8 cellular contexts compared by ENCODE assay signal in the genomic region with DNA sequence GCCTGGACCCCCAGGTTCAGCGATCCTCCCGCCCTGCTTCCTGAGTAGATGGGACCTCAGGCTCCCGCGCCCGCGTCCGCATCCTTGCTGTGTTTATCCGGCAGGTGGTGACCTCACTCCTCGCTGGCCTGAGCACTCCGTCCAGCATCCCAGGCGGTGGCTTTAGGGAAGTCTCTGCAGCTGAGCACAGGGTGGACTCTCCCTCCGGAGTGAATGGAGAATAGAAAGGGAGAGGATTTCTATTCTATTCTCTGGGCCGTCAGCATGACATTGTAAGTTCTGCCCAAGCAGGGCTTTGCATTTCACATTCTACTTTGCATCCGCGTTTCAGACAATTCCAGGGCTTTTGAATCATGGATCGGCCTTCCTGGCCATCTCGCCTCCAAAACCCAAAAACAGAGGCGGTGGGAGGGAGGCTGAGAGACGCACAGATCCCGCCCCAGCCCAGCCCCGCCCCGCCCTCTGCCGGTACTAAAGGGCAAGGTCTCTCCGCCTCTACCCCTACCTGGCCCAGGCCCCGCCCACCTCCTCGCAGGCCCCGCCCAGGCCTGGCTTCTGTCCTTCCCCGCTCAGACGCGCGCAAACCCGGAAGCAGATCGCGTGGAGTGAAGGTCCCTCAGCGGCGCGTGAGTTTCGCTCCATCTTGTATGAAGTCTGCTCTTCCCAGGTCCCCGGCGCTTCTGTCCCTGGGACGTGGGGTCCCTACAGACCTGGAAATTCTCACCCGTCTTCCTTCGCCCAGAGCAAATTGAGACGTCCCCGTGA. TPM values are rescaled to one million over a fixed set of nuclear protein-coding genes. Genes with fewer than 3 reads are reported as not detected.
DNase-seq lines count a peak whose midpoint lies in the region; ATAC-seq lines count a peak whose summit lies in the region.

A gene (plus strand): TSS at position 572 of the 765 bp plus-strand sequence. CDS start 6,577 bp downstream, outside the sequence.

- H4K20me1 ChIP-seq in BLaER1 treated with 17β-estradiol and CSF1 and Interleukin-3, amounts not matched to agents 10 nM and 100 nM, result no peaks in the 10 kb centered on the region

- peaks cover 22 to 28% (median 25%) of the 10 kb centered on the region in 11 experiments for H3K9me3 ChIP-seq in BLaER1 treated with 17β-estradiol and CSF1 and Interleukin-3, amounts not matched to agents 10 nM and 100 nM (replicated peaks in 1 of 11)

- H3K4me3 Mint-ChIP-seq in activated CD8-positive, alpha-beta T cell treated with anti-CD3 and anti-CD28 coated beads, Interleukin-2, amount 10 ng/mL, durations not matched to agents 7 days and 5 days, result peak within 1 kb of the TSS; percentile 92
- peak within 1 kb of the TSS; percentile 93 for H3K4me3 Mint-ChIP-seq in memory B cell

- peaks cover 12% of the 10 kb centered on the region for H3K9me3 Mint-ChIP-seq in activated CD8-positive, alpha-beta T cell treated with anti-CD3 and anti-CD28 coated beads, Interleukin-2, amount 10 ng/mL, durations not matched to agents 7 days and 5 days (ENCODE audit: insufficient read depth)
- peaks cover 2% of the 10 kb centered on the region for H3K9me3 Mint-ChIP-seq in memory B cell

- peak within 1 kb of the TSS; percentile 82 to 95 (median 87) for H3K9ac ChIP-seq in BLaER1 treated with 17β-estradiol and CSF1 and Interleukin-3, amounts not matched to agents 10 nM and 100 nM

- H3K27me3 Mint-ChIP-seq in activated CD8-positive, alpha-beta T cell treated with anti-CD3 and anti-CD28 coated beads, Interleukin-2, amount 10 ng/mL, durations not matched to agents 7 days and 5 days (ENCODE audit: low read depth), result no peaks in the 10 kb centered on the region
- H3K27me3 Mint-ChIP-seq in memory B cell, result no peaks in the 10 kb centered on the region

- DNase-seq in GM19240 (ENCODE audit: insufficient read length, low spot score) (peak; percentile 87), NCI-H748 (lab: John Stamatoyannopoulos, UW; ENCODE audit: unreplicated experiment) (peak; percentile 96), memory B cell (ENCODE audit: low spot score in 2 of 2) (peak; percentile 97 to 98)
- DNase-seq in activated CD8-positive, alpha-beta T cell treated with anti-CD3 and anti-CD28 coated beads, Interleukin-2, amount 10 ng/mL, durations not matched to agents 7 days and 5 days, result peak; percentile 97
- DNase-seq in effector CD8-positive, alpha-beta T cell (lab: John Stamatoyannopoulos, UW), result peak; percentile 96
- peak; percentile 92 for DNase-seq in stimulated activated CD8-positive, alpha-beta memory T cell treated with anti-CD3 and anti-CD28 coated beads, Interleukin-12 subunit alpha, Interleukin-12 subunit beta, amount 100 ng/mL, for 1 hour (ENCODE audit: low read depth)

- peaks cover 35% of the 10 kb centered on the region for H3K36me3 Mint-ChIP-seq in activated CD8-positive, alpha-beta T cell treated with anti-CD3 and anti-CD28 coated beads, Interleukin-2, amount 10 ng/mL, durations not matched to agents 7 days and 5 days (ENCODE audit: low read depth)
- peaks cover 10% of the 10 kb centered on the region for H3K36me3 Mint-ChIP-seq in memory B cell

- no peaks in the 10 kb centered on the region for H3K27me3 ChIP-seq in BLaER1 treated with 17β-estradiol and CSF1 and Interleukin-3, amounts not matched to agents 10 nM and 100 nM

- ATAC-seq in HG03457 (IDR thresholded peaks at IDR 0.05; ENCODE audit: unreplicated experiment), result peak; percentile 93
- ATAC-seq in activated CD8-positive, alpha-beta T cell treated with anti-CD3 and anti-CD28 coated beads, Interleukin-2, amount 10 ng/mL, durations not matched to agents 7 days and 5 days, result peak; percentile 100
- ATAC-seq in memory B cell (ENCODE audit: low read depth), result peak; percentile 99

- H3K4me1 Mint-ChIP-seq in activated CD8-positive, alpha-beta T cell treated with anti-CD3 and anti-CD28 coated beads, Interleukin-2, amount 10 ng/mL, durations not matched to agents 7 days and 5 days (ENCODE audit: low read depth), result peaks cover 23% of the 10 kb centered on the region
- peaks cover 14% of the 10 kb centered on the region for H3K4me1 Mint-ChIP-seq in memory B cell

- peak within 1 kb of the TSS; percentile 95 for H3K27ac Mint-ChIP-seq in activated CD8-positive, alpha-beta T cell treated with anti-CD3 and anti-CD28 coated beads, Interleukin-2, amount 10 ng/mL, durations not matched to agents 7 days and 5 days
- H3K27ac Mint-ChIP-seq in memory B cell, result peak within 1 kb of the TSS; percentile 89

- POLR2A ChIA-PET in activated CD8-positive, alpha-beta T cell treated with anti-CD3 and anti-CD28 coated beads, Interleukin-2, amount 10 ng/mL, durations not matched to agents 7 days and 5 days (lab: Charles Lee), result interaction anchor here (0.5 kb wide), 1 partner anchor 1659 kb away, joined by 3 read pairs; no protein-coding TSS in a partner anchor

- H3K4me3 ChIP-seq in BLaER1 treated with 17β-estradiol and CSF1 and Interleukin-3, amounts not matched to agents 10 nM and 100 nM, result peak within 1 kb of the TSS; percentile 69 to 91 (median 80)

- CTCF ChIA-PET in activated CD8-positive, alpha-beta T cell treated with anti-CD3 and anti-CD28 coated beads, Interleukin-2, amount 10 ng/mL, durations not matched to agents 7 days and 5 days (lab: Charles Lee), result no interaction called here

- H3K4me2 ChIP-seq in BLaER1 treated with 17β-estradiol and CSF1 and Interleukin-3, amounts not matched to agents 10 nM and 100 nM, result peak within 1 kb of the TSS; percentile 71 to 94 (median 83)

- H3K36me3 ChIP-seq in BLaER1 treated with 17β-estradiol and CSF1 and Interleukin-3, amounts not matched to agents 10 nM and 100 nM, result peaks cover 2 to 24% (median 16%) of the 10 kb centered on the region in 11 experiments; a peak in 17 of 22 replicates

- peaks cover 8 to 18% (median 15%) of the 10 kb centered on the region in 10 experiments; a peak in 19 of 20 replicates for H3K4me1 ChIP-seq in BLaER1 treated with 17β-estradiol and CSF1 and Interleukin-3, amounts not matched to agents 10 nM and 100 nM

- H3K27ac ChIP-seq in BLaER1 treated with 17β-estradiol and CSF1 and Interleukin-3, amounts not matched to agents 10 nM and 100 nM, result peak within 1 kb of the TSS; percentile 28 to 94 (median 86); a peak in 21 of 22 replicates

RNA-seq across cellular contexts. Expression of the gene that starts here (rescaled TPM):
- total RNA-seq in activated CD8-positive, alpha-beta T cell treated with anti-CD3 and anti-CD28 coated beads, Interleukin-2, amount 10 ng/mL, durations not matched to agents 7 days and 5 days, result 10 to 100 TPM; 19.0 to 22.3 TPM

Comparison
In these comparisons a context has a peak if more than half of its experiments do, and no peak if none do; other contexts are left out.
1. Peak in every context shown above with its lines: DNase-seq, ATAC-seq, H3K4me3 ChIP-seq and H3K27ac ChIP-seq.